1 cellular context compared by ENCODE assay signal in the genomic region with DNA sequence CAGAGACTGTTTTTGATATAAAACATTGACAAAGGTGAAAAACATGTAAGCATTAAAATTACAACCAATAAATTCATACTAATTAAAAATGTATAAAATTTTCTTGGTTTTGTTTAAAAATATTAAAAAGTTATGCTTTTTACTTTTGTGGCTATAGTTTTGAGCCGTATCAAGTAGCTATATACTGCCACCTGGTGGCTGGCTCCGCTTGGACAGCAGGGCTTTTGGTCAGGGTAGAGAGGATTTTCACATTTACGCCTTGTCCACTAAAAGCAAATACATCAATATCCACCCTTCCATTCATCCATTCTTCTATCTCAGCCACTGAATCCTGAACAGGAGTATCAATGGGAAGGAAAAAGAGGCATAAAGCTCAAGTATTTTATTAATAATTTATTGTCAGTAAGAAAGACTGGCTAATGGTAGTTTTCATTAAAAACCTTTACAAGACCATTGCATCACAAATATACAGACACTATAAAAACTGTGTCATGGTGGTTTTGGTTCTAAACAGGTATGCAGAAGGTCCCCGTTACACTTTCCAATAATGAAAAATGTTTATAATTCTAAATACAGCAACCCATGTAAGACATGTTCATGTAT.
TF ChIP-seq lines count a peak whose summit lies in the region.

No MANE protein-coding gene starts in this region.

TF ChIP-seq in HCT116, 20 proteins besides CTCF, POLR2A, EP300 and RAD21 (continued from another document):
- TF ChIP-seq YY1 (IDR thresholded peaks at IDR 0.05; ENCODE audit: extremely low read depth, insufficient replicate concordance, low read depth, low read length) (no peak), POLR2AphosphoS5 (IDR thresholded peaks at IDR 0.05; ENCODE audit: low read depth, low read length) (no peak), EZH2phosphoT487 (IDR thresholded peaks at IDR 0.05; ENCODE audit: borderline replicate concordance) (no peak), EGR1 (IDR thresholded peaks at IDR 0.05; ENCODE audit: low read depth) (no peak)
TF ChIP-seq in HCT116: peak in this region for 0.
